ENCODE assay signal across 14 cellular contexts in genomic region chr4:26753642-26754041, GRCh38.
DNase-seq lines count a peak whose midpoint lies in the region; TF ChIP-seq lines count a peak whose summit lies in the region.
"Had no signal": no experiment of that assay in that cellular context is flagged by ENCODE, and none has a peak within 500 bp of the region (broad histone marks: within the 10 kb centered on the region; RNA-seq: fewer than 3 reads in every experiment).

No MANE protein-coding gene starts in this region.

- H3K4me3 ChIP-seq in adipocyte (ENCODE audit: low read length) (no peak overlapping the region), prostate gland (no peak overlapping the region)
- H3K4me3 ChIP-seq: sigmoid colon had no signal

- H3K36me3 ChIP-seq in adipocyte (ENCODE audit: control insufficient read depth, insufficient read depth, low read length, severe bottlenecking) (peaks cover 36% of the 10 kb centered on the region), prostate gland (no peaks in the 10 kb centered on the region)

- H3K9ac ChIP-seq in adipocyte (ENCODE audit: low read length) = no peak overlapping the region

- H3K9me3 ChIP-seq in adipocyte (ENCODE audit: control insufficient read depth, low read length) = no peaks in the 10 kb centered on the region
- H3K9me3 ChIP-seq in prostate gland = no peaks in the 10 kb centered on the region
- H3K9me3 ChIP-seq: sigmoid colon had no signal

- H3K4me1 ChIP-seq in adipocyte (ENCODE audit: control insufficient read depth, insufficient read depth, low read length) (no peaks in the 10 kb centered on the region), prostate gland (replicated peaks) (no peaks in the 10 kb centered on the region)
- H3K4me1 ChIP-seq: foreskin keratinocyte, sigmoid colon had no signal

- no peaks in the 10 kb centered on the region for H3K27me3 ChIP-seq in adipocyte (replicated peaks; ENCODE audit: control insufficient read depth, insufficient read depth, low read length)
- no peaks in the 10 kb centered on the region for H3K27me3 ChIP-seq in prostate gland (replicated peaks; ENCODE audit: insufficient read depth)
- H3K27me3 ChIP-seq: foreskin keratinocyte, sigmoid colon had no signal

- peak; percentile 11 for DNase-seq in HuH-7 (ENCODE audit: low spot score)
- peak; percentile 78 for DNase-seq in adipocyte (ENCODE audit: low read depth)
- DNase-seq in cardiac septum (ENCODE audit: low spot score) = peak; percentile 81
- DNase-seq in prostate gland (ENCODE audit: low spot score) = peak; percentile 64
- DNase-seq in HCEC 1CT = no peak
- DNase-seq in activated naive CD4-positive, alpha-beta T cell (lab: John Stamatoyannopoulos, UW) = no peak
- no peak for DNase-seq in GM19238 (ENCODE audit: insufficient read length, low spot score)
- DNase-seq in ecto neural progenitor cell (ENCODE audit: low spot score) = no peak
- DNase-seq: activated B cell treated with CpG ODN at 0.5 μM for 24 hours; CD4-positive, alpha-beta T cell; cerebellar nuclear complex; foreskin keratinocyte; mesendoderm; sigmoid colon had no signal

- no peak for TF ChIP-seq POLR2A in prostate gland (IDR thresholded peaks at IDR 0.05)

- intact Hi-C loops in cardiac septum (cut with DNase I) = no loop called here
- intact Hi-C loops in prostate gland (cut with DNase I) = no loop called here

- H3K27ac ChIP-seq in prostate gland = no peak overlapping the region
- H3K27ac ChIP-seq: foreskin keratinocyte, sigmoid colon had no signal

- WGBS in prostate gland = 22% methylated on average over 10 of the region's 10 CpGs

- no peak for TF ChIP-seq CTCF in prostate gland (IDR thresholded peaks at IDR 0.05)

Comparison
In these comparisons a context has a peak if more than half of its experiments do, and no peak if none do; other contexts are left out.
1. DNase-seq: peak in HuH-7 (single experiment), adipocyte (single experiment), cardiac septum (single experiment) and prostate gland (single experiment); none in HCEC 1CT (single experiment), activated naive CD4-positive, alpha-beta T cell (0 of 4), GM19238 (single experiment) and ecto neural progenitor cell (single experiment).